In genomic region chr5:175729829-175730277, GRCh38 we compare ENCODE assay signal across 8 cellular contexts.
DNase-seq lines count a peak whose midpoint lies in the region; ATAC-seq, FAIRE-seq and TF ChIP-seq lines count a peak whose summit lies in the region.

No MANE protein-coding gene starts in this region.

- H3K4me3 ChIP-seq in AG04450 (ENCODE audit: low read depth, low read length): no peak overlapping the region
- peak overlapping the region in 1 of 3 experiments; percentile 23; a peak in 1 of 6 replicates for H3K4me3 ChIP-seq in HepG2 (replicated peaks in 1 of 3; ENCODE audit: insufficient read depth in 1 of 3, low read depth in 2 of 3, low read length in 3 of 3)

- FAIRE-seq in HepG2 (lab: Jason Lieb, UNC): peak; percentile 96

- no peak for TF ChIP-seq EP300 in HepG2 (IDR thresholded peaks at IDR 0.05; ENCODE audit: low read depth in 2 of 2, low read length in 2 of 2)
- no peak for TF ChIP-seq EP300 in HepG2 (CRISPR knock-in tag; IDR thresholded peaks at IDR 0.05; ENCODE audit: borderline replicate concordance)

- 8% methylated on average over 8 of the region's 9 CpGs for WGBS in HepG2 (ENCODE audit: low lambda C conversion rate)

- H3K27me3 ChIP-seq in AG04450 (ENCODE audit: control insufficient read depth, insufficient read depth, low read length) (peaks cover 10% of the 10 kb centered on the region), HepG2 (ENCODE audit: control insufficient read depth in 1 of 2, insufficient read depth in 2 of 2, low read length in 2 of 2) (0 out of 5 replicates have a peak, but pooled peaks cover 1 to 3% of the 10 kb centered on the region in 2 experiments)

- POLR2A ChIA-PET in AG04450 (lab: Yijun Ruan, JAX) (interaction anchor here (0.5 kb wide), 1 partner anchor 665 kb away, joined by 8 read pairs; no protein-coding TSS in a partner anchor), HepG2 (lab: Yijun Ruan, JAX) (interaction anchor here (0.6 to 1.2 kb wide), 2 partner anchors 67 to 202 kb away, joined by 3 read pairs; no protein-coding TSS in a partner anchor)

- H3K4me1 ChIP-seq in HepG2 (ENCODE audit: insufficient read depth, low read length): peaks cover 11% of the 10 kb centered on the region; the same call in 1 of the 2 replicates

- in situ Hi-C loops in HepG2 (cut with HindIII; ENCODE audit: extremely low pct_ligation_motif_present, low pct_unique_long_range_greater_than_20kb): loop anchor here (5.0 to 25.0 kb wide), 2 partner anchors 147 to 857 kb away; no protein-coding TSS in a partner anchor

- no peaks in the 10 kb centered on the region for H3K79me2 ChIP-seq in HepG2 (ENCODE audit: insufficient read depth, low read length)

- ATAC-seq in GM19025 (IDR thresholded peaks at IDR 0.05; ENCODE audit: low read depth, unreplicated experiment) (peak; percentile 80), HG03571 (IDR thresholded peaks at IDR 0.05; ENCODE audit: unreplicated experiment) (peak; percentile 91), HepG2 (peak; percentile 97)

- H3K27ac ChIP-seq in AG04450 (ENCODE audit: low read depth, low read length) (no peak overlapping the region), HepG2 (ENCODE audit: extremely low read length, insufficient read depth, low read length) (no peak overlapping the region)

- H4K20me1 ChIP-seq in HepG2 (ENCODE audit: insufficient read depth, low read length): no peaks in the 10 kb centered on the region

- intact Hi-C loops in HepG2 (cut with micrococcal nuclease; ENCODE audit: unreplicated experiment): loop anchor here (2.0 kb wide), 1 partner anchor 143 kb away; no protein-coding TSS in a partner anchor

- TF ChIP-seq RAD21 in HepG2 (CRISPR knock-in tag; IDR thresholded peaks at IDR 0.05): peak; percentile 99

- BruUV-seq in HepG2 (replicated peaks; lab: Mats Ljungman, UMichigan): no TSS peak

- CTCF ChIA-PET in AG04450 (lab: Charles Lee): interaction anchor here (0.5 to 4.9 kb wide), 50 partner anchors 8 to 1543 kb away, joined by 3 to 36 read pairs (median 4); partner anchors contain the start of genes CPLX2, FAF2, KIAA1191 and TSPAN17
- CTCF ChIA-PET in HepG2 (lab: Yijun Ruan, JAX; ENCODE audit: low intra/inter-chr PET ratio, low total read pairs): interaction anchor here (1.2 to 3.0 kb wide), 4 partner anchors 138 to 276 kb away, joined by 3 to 17 read pairs (median 6); partner anchors contain the start of gene CPLX2

- TF ChIP-seq CTCF in AG04450 (IDR thresholded peaks at IDR 0.05; ENCODE audit: low read depth, low read length) (peak; percentile 96), HepG2 (CRISPR knock-in tag; IDR thresholded peaks at IDR 0.05) (peak; percentile 99)

- H3K9ac ChIP-seq in HepG2 (ENCODE audit: insufficient read depth, low read depth, low read length): no peak overlapping the region

- H3K4me2 ChIP-seq in HepG2 (ENCODE audit: low read depth, low read length): peak overlapping the region; percentile 14; the same call in 1 of the 2 replicates

- H3K36me3 ChIP-seq in HepG2 (replicated peaks in 1 of 2; ENCODE audit: control insufficient read depth in 1 of 2, insufficient read depth in 2 of 2, low read length in 2 of 2): no peaks in the 10 kb centered on the region

- peak; percentile 81 for DNase-seq in AG04450 (ENCODE audit: low read depth, low spot score)
- peak; percentile 83 for DNase-seq in NCI-H748 treated with DMSO at 0.1 percent for 48 hours (lab: John Stamatoyannopoulos, UW)
- DNase-seq in activated CD4-positive, alpha-beta T cell treated with anti-CD3 and anti-CD28 coated beads, Interleukin-2, amount 50 U/mL, for 24 hours (ENCODE audit: low read depth in 1 of 2, low spot score in 1 of 2): peak; percentile 92 to 95
- peak; percentile 79 to 89 for DNase-seq in dermis microvascular lymphatic vessel endothelial cell (ENCODE audit: low read depth in 2 of 2)
- DNase-seq in HepG2 (ENCODE audit: low spot score): peak; percentile 83
- DNase-seq in stimulated activated CD4-positive, alpha-beta T cell treated with anti-CD3 and anti-CD28 coated beads, TNF-alpha, amount 100 ng/mL, for 24 hours (ENCODE audit: low read depth in 3 of 3): peak; percentile 86 to 94 (median 91)

- H3K9me3 ChIP-seq in AG04450 (ENCODE audit: control insufficient read depth, insufficient read depth, low read length) (peaks cover 3% of the 10 kb centered on the region; the same call in 1 of the 2 replicates), HepG2 (ENCODE audit: low read length) (0 out of 2 replicates have a peak, but pooled peaks cover 4% of the 10 kb centered on the region)

- H2AFZ ChIP-seq in HepG2 (ENCODE audit: low read length): no peak overlapping the region

- no peak for TF ChIP-seq POLR2A in HepG2 (IDR thresholded peaks at IDR 0.05; ENCODE audit: insufficient read depth in 1 of 2, low read depth in 2 of 2, low read length in 2 of 2)

TF ChIP-seq in HepG2, 621 proteins besides CTCF, POLR2A, EP300 and RAD21 (continues in another document):
- no peak for TF ChIP-seq NAIF1 (CRISPR knock-in tag; IDR thresholded peaks at IDR 0.05; ENCODE audit: borderline replicate concordance)
- no peak for TF ChIP-seq THAP7 (CRISPR knock-in tag; IDR thresholded peaks at IDR 0.05)
- no peak for TF ChIP-seq RNF2 (conservative IDR thresholded peaks at IDR 0.05; ENCODE audit: low read depth)
- peak; percentile 65; the same call in 1 of the 2 replicates for TF ChIP-seq KDM2A (CRISPR knock-in tag; IDR thresholded peaks at IDR 0.05; ENCODE audit: borderline replicate concordance, low read depth)
- TF ChIP-seq, protein P1, sequence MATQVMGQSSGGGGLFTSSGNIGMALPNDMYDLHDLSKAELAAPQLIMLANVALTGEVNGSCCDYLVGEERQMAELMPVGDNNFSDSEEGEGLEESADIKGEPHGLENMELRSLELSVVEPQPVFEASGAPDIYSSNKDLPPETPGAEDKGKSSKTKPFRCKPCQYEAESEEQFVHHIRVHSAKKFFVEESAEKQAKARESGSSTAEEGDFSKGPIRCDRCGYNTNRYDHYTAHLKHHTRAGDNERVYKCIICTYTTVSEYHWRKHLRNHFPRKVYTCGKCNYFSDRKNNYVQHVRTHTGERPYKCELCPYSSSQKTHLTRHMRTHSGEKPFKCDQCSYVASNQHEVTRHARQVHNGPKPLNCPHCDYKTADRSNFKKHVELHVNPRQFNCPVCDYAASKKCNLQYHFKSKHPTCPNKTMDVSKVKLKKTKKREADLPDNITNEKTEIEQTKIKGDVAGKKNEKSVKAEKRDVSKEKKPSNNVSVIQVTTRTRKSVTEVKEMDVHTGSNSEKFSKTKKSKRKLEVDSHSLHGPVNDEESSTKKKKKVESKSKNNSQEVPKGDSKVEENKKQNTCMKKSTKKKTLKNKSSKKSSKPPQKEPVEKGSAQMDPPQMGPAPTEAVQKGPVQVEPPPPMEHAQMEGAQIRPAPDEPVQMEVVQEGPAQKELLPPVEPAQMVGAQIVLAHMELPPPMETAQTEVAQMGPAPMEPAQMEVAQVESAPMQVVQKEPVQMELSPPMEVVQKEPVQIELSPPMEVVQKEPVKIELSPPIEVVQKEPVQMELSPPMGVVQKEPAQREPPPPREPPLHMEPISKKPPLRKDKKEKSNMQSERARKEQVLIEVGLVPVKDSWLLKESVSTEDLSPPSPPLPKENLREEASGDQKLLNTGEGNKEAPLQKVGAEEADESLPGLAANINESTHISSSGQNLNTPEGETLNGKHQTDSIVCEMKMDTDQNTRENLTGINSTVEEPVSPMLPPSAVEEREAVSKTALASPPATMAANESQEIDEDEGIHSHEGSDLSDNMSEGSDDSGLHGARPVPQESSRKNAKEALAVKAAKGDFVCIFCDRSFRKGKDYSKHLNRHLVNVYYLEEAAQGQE (IDR thresholded peaks at IDR 0.05; ENCODE audit: borderline replicate concordance in 1 of 2, low read depth in 1 of 2, low read length in 2 of 2): peak in 1 of 2 experiments; percentile 38; a peak in 1 of 4 replicates
- TF ChIP-seq TOPORS (CRISPR knock-in tag; IDR thresholded peaks at IDR 0.05): no peak
- 0 out of 2 replicates have a peak, but pooled peaks have one; percentile 28 for TF ChIP-seq NFATC3 (CRISPR knock-in tag; IDR thresholded peaks at IDR 0.05)
- no peak for TF ChIP-seq ZNF20 (CRISPR knock-in tag; IDR thresholded peaks at IDR 0.05)
- TF ChIP-seq ZNF687 (CRISPR knock-in tag; IDR thresholded peaks at IDR 0.05): peak; percentile 49
- TF ChIP-seq THAP11 (CRISPR knock-in tag; IDR thresholded peaks at IDR 0.05): 0 out of 2 replicates have a peak, but pooled peaks have one; percentile 28
- TF ChIP-seq MXI1 (IDR thresholded peaks at IDR 0.05; ENCODE audit: borderline replicate concordance, low read depth, low read length): 0 out of 3 replicates have a peak, but pooled peaks have one; percentile 38
